Comparison of ENCODE assay signal across 8 cellular contexts in the genomic region with DNA sequence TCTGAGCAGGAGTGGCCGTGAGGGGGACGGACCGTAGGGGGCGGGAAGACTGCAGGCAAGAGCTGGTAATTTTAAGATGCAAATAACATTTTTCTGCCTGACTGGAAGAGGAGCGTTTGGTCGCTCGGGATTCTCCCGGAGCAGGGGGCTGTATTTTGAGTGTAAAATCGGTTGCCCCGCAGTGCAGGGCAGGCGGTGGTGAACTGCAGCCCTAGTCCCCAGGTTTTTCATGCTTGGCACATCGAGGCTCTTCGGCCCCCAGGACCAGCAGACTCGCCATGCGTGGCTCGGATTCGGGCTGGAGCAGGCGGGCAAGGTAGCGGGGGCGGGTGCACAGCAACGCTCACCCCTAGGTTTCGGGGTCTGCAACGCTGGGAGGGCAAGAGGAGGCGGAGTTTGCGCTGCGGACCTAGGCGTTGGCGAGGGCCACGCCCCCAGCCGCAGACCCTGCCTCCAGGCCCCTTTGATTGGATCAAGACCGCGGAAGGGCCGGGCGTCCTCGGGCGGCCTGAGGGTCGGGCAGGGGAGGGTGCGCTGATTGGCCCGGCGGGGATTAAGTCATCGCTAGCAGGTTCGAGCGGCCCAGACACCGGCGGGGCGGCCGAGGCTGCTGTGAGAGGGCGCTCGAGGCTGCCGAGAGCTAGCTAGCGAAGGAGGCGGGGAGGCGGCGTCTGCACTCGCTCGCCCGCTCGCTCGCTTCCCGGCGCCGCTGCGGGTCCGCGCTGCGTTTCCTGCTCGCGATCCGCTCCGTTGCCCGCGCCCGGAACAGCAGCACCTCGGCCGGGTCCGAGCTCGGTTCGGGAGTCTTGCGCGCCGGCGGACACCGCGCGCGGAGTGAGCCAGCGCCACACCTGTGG. TPM values are rescaled to one million over a fixed set of nuclear protein-coding genes. Genes with fewer than 3 reads are reported as not detected.
A peak's percentile ranks its signal among the peaks of the same experiment; 100 is the strongest.
DNase-seq lines count a peak whose midpoint lies in the region; ATAC-seq and TF ChIP-seq lines count a peak whose summit lies in the region.

A gene with protein sequence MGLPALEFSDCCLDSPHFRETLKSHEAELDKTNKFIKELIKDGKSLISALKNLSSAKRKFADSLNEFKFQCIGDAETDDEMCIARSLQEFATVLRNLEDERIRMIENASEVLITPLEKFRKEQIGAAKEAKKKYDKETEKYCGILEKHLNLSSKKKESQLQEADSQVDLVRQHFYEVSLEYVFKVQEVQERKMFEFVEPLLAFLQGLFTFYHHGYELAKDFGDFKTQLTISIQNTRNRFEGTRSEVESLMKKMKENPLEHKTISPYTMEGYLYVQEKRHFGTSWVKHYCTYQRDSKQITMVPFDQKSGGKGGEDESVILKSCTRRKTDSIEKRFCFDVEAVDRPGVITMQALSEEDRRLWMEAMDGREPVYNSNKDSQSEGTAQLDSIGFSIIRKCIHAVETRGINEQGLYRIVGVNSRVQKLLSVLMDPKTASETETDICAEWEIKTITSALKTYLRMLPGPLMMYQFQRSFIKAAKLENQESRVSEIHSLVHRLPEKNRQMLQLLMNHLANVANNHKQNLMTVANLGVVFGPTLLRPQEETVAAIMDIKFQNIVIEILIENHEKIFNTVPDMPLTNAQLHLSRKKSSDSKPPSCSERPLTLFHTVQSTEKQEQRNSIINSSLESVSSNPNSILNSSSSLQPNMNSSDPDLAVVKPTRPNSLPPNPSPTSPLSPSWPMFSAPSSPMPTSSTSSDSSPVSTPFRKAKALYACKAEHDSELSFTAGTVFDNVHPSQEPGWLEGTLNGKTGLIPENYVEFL (plus strand): TSS at position 585 of the 857 bp plus-strand sequence. CDS start 385 bp downstream, outside the sequence.

- WGBS in prostate gland, result 1% methylated on average over 39 of the region's 87 CpGs
- WGBS in urinary bladder, result under 1% methylated on average over 87 of the region's 87 CpGs

- H3K27me3 ChIP-seq in left ventricle myocardium inferior (ENCODE audit: low read depth) (no peaks in the 10 kb centered on the region), prostate gland (replicated peaks; ENCODE audit: insufficient read depth) (no peaks in the 10 kb centered on the region)

- intact Hi-C loops in T-helper 1 cell treated with Interleukin-12 subunit alpha and Interleukin-12 subunit beta and Interleukin-4 antibody, amounts not matched to agents 30 ng/mL and 1 ng/mL, for 36 hours (cut with micrococcal nuclease), result loop anchor here (1.0 to 5.0 kb wide), 16 partner anchors 13 to 1419 kb away; partner anchors contain the start of genes DELE1, KCTD16, RNF14 and YIPF5
- intact Hi-C loops in left ventricle myocardium inferior (cut with micrococcal nuclease), result loop anchor here (5.0 kb wide), 2 partner anchors 42 to 102 kb away; no protein-coding TSS in a partner anchor
- intact Hi-C loops in prostate gland (cut with DNase I), result loop anchor here (5.0 to 10.0 kb wide), 3 partner anchors 53 to 97 kb away; no protein-coding TSS in a partner anchor

- H3K27ac ChIP-seq in left ventricle myocardium inferior (replicated peaks) (peak within 1 kb of the TSS; percentile 95), prostate gland (peak within 1 kb of the TSS; percentile 84 to 85), urinary bladder (ENCODE audit: low read depth) (peak within 1 kb of the TSS; percentile 81)

- H3K36me3 ChIP-seq in left ventricle myocardium inferior (no peaks in the 10 kb centered on the region), prostate gland (no peaks in the 10 kb centered on the region), urinary bladder (ENCODE audit: insufficient read depth) (no peaks in the 10 kb centered on the region)

- peak; percentile 98 for ATAC-seq in HG02884 (IDR thresholded peaks at IDR 0.05; ENCODE audit: unreplicated experiment)

- TF ChIP-seq CTCF in left ventricle myocardium inferior (IDR thresholded peaks at IDR 0.05; ENCODE audit: borderline replicate concordance) (peak; percentile 42), prostate gland (IDR thresholded peaks at IDR 0.05) (peak in 1 of 4 experiments; percentile 28)

- TF ChIP-seq POLR2A in GM15510 (IDR thresholded peaks at IDR 0.05; ENCODE audit: borderline replicate concordance, extremely low read depth, insufficient read length) (peak; percentile 70), prostate gland (IDR thresholded peaks at IDR 0.05) (peak; percentile 100)

- DNase-seq in NCI-H146 treated with DMSO at 0.1 percent for 48 hours (lab: John Stamatoyannopoulos, UW; ENCODE audit: unreplicated experiment) (peak; percentile 53), amygdala (lab: John Stamatoyannopoulos, UW) (peak; percentile 62 to 98 (median 93)), left ventricle myocardium inferior (peak; percentile 99), prostate gland (ENCODE audit: low spot score) (peak; percentile 99)

- peak within 1 kb of the TSS; percentile 93 for H3K4me3 ChIP-seq in left ventricle myocardium inferior
- peak within 1 kb of the TSS; percentile 74 to 77 for H3K4me3 ChIP-seq in prostate gland
- peak within 1 kb of the TSS; percentile 75 for H3K4me3 ChIP-seq in urinary bladder (ENCODE audit: low read depth, low read length)

- H3K4me1 ChIP-seq in left ventricle myocardium inferior, result peaks cover 53% of the 10 kb centered on the region
- no peaks in the 10 kb centered on the region for H3K4me1 ChIP-seq in prostate gland (replicated peaks)
- no peaks in the 10 kb centered on the region for H3K4me1 ChIP-seq in urinary bladder (ENCODE audit: insufficient read depth)

- H3K9me3 ChIP-seq in left ventricle myocardium inferior (replicated peaks), result no peaks in the 10 kb centered on the region
- H3K9me3 ChIP-seq in prostate gland, result no peaks in the 10 kb centered on the region

RNA-seq across cellular contexts. Expression of the gene that starts here (rescaled TPM):
- total RNA-seq in T-helper 1 cell treated with Interleukin-12 subunit alpha and Interleukin-12 subunit beta and Interleukin-4 antibody, amounts not matched to agents 30 ng/mL and 1 ng/mL, for 36 hours, result 28.8 and 31.8 TPM in 2 replicates
- total RNA-seq in left ventricle myocardium inferior (35.7 TPM), prostate gland (10 to 100 TPM; 11.7 to 39.8 TPM), urinary bladder (54.2 TPM)
- 5.7 TPM for polyA plus RNA-seq in urinary bladder

Comparison
In these comparisons a context has a peak if more than half of its experiments do, and no peak if none do; other contexts are left out.
1. Peak in every context shown above with its lines: DNase-seq, ATAC-seq, H3K4me3 ChIP-seq and H3K27ac ChIP-seq.